2 cellular contexts compared by ENCODE assay signal in the genomic region with DNA sequence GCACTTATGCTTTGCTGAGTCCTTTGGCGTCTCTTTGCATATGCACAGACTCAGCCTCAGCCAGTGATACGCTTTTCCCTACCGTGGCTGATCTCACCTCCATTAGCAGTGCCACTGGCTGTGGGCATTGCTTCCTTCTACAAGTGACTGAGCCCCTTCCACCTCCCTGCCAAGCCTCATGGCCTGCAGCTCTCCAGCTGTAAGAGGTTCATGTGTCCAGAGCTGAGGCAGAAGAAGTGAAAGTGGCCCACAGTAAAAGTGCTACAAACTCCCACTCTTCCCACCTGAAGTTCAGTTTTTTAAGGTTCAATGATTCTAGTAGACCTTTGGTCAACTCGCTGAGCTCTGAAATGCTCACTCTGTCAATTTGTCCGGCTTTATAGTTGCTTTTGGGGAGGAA.
TF ChIP-seq lines count a peak whose summit lies in the region.

No MANE protein-coding gene starts in this region.

TF ChIP-seq in HCT116, 20 proteins besides CTCF, POLR2A, EP300 and RAD21 (continued from another document):
- TF ChIP-seq ZNF274 (IDR thresholded peaks at IDR 0.05; ENCODE audit: low read depth, low read length) = no peak
- no peak for TF ChIP-seq ELF1 (IDR thresholded peaks at IDR 0.05; ENCODE audit: borderline replicate concordance, low read depth)
- no peak for TF ChIP-seq SIN3A (IDR thresholded peaks at IDR 0.05; ENCODE audit: low read depth)
- TF ChIP-seq, protein P1, sequence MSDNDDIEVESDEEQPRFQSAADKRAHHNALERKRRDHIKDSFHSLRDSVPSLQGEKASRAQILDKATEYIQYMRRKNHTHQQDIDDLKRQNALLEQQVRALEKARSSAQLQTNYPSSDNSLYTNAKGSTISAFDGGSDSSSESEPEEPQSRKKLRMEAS (IDR thresholded peaks at IDR 0.05) = no peak
- no peak for TF ChIP-seq EZH2phosphoT487 (IDR thresholded peaks at IDR 0.05; ENCODE audit: borderline replicate concordance)
- no peak for TF ChIP-seq YY1 (IDR thresholded peaks at IDR 0.05; ENCODE audit: extremely low read depth, insufficient replicate concordance, low read depth, low read length)
- TF ChIP-seq, protein P2, sequence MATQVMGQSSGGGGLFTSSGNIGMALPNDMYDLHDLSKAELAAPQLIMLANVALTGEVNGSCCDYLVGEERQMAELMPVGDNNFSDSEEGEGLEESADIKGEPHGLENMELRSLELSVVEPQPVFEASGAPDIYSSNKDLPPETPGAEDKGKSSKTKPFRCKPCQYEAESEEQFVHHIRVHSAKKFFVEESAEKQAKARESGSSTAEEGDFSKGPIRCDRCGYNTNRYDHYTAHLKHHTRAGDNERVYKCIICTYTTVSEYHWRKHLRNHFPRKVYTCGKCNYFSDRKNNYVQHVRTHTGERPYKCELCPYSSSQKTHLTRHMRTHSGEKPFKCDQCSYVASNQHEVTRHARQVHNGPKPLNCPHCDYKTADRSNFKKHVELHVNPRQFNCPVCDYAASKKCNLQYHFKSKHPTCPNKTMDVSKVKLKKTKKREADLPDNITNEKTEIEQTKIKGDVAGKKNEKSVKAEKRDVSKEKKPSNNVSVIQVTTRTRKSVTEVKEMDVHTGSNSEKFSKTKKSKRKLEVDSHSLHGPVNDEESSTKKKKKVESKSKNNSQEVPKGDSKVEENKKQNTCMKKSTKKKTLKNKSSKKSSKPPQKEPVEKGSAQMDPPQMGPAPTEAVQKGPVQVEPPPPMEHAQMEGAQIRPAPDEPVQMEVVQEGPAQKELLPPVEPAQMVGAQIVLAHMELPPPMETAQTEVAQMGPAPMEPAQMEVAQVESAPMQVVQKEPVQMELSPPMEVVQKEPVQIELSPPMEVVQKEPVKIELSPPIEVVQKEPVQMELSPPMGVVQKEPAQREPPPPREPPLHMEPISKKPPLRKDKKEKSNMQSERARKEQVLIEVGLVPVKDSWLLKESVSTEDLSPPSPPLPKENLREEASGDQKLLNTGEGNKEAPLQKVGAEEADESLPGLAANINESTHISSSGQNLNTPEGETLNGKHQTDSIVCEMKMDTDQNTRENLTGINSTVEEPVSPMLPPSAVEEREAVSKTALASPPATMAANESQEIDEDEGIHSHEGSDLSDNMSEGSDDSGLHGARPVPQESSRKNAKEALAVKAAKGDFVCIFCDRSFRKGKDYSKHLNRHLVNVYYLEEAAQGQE (IDR thresholded peaks at IDR 0.05; ENCODE audit: low read depth) = no peak
- TF ChIP-seq CBX3 (IDR thresholded peaks at IDR 0.05; ENCODE audit: low read depth) = no peak
- no peak for TF ChIP-seq JUND (IDR thresholded peaks at IDR 0.05)
- no peak for TF ChIP-seq FOSL1 (IDR thresholded peaks at IDR 0.05; ENCODE audit: low read depth)
- TF ChIP-seq POLR2AphosphoS5 (IDR thresholded peaks at IDR 0.05; ENCODE audit: low read depth, low read length) = no peak

TF ChIP-seq in WTC11, 78 proteins besides CTCF, POLR2A, EP300 and RAD21 (continued from another document):
- TF ChIP-seq, protein P3, sequence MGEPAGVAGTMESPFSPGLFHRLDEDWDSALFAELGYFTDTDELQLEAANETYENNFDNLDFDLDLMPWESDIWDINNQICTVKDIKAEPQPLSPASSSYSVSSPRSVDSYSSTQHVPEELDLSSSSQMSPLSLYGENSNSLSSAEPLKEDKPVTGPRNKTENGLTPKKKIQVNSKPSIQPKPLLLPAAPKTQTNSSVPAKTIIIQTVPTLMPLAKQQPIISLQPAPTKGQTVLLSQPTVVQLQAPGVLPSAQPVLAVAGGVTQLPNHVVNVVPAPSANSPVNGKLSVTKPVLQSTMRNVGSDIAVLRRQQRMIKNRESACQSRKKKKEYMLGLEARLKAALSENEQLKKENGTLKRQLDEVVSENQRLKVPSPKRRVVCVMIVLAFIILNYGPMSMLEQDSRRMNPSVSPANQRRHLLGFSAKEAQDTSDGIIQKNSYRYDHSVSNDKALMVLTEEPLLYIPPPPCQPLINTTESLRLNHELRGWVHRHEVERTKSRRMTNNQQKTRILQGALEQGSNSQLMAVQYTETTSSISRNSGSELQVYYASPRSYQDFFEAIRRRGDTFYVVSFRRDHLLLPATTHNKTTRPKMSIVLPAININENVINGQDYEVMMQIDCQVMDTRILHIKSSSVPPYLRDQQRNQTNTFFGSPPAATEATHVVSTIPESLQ (CRISPR knock-in tag; IDR thresholded peaks at IDR 0.05) = no peak
